Comparison of ENCODE assay signal across 34 cellular contexts in genomic region chr19:2363419-2363818, GRCh38. TPM values are rescaled to one million over a fixed set of nuclear protein-coding genes. Genes with fewer than 3 reads are reported as not detected.
"Had no signal": no experiment of that assay in that cellular context is flagged by ENCODE, and none has a peak within 500 bp of the region (broad histone marks: within the 10 kb centered on the region; RNA-seq: fewer than 3 reads in every experiment).

No MANE protein-coding gene starts in this region.

- H3K9me3 ChIP-seq: Peyer's patch had no signal

- H3K27ac ChIP-seq: brain microvascular endothelial cell, Peyer's patch, SJSA1, VCaP had no signal

- DNase-seq: activated B cell treated with CpG ODN at 0.5 μM for 24 hours; activated CD4-positive, alpha-beta memory T cell treated with anti-CD3 and anti-CD28 coated beads for 36 hours; activated CD4-positive, alpha-beta T cell treated with anti-CD3 and anti-CD28 coated beads for 4 hours; activated CD4-positive, alpha-beta T cell treated with anti-CD3 and anti-CD28 coated beads, Interleukin-2, amount 50 U/mL, for 1 hour; activated CD4-positive, CD25-positive, alpha-beta regulatory T cell treated with anti-CD3 and anti-CD28 coated beads, Interleukin-2, amount 50 U/mL, for 72 hours; activated CD8-positive, alpha-beta memory T cell treated with anti-CD3 and anti-CD28 coated beads, Interleukin-2, amount 50 U/mL, for 4 hours; activated effector memory CD4-positive, alpha-beta T cell treated with Interleukin-2 at 50 U/mL for 16 hours; activated naive CD4-positive, alpha-beta T cell treated with anti-CD3 and anti-CD28 coated beads, Interleukin-2, amount 10 ng/mL, durations not matched to agents 7 days and 5 days; activated naive CD8-positive, alpha-beta T cell treated with anti-CD3 and anti-CD28 coated beads, Interleukin-2, amount 50 U/mL, for 24 hours; activated T-cell treated with anti-CD3 and anti-CD28 coated beads for 4 hours; activated T-cell treated with anti-CD3 and anti-CD28 coated beads, Interleukin-2, amount 50 U/mL, for 48 hours; amniotic stem cell; aorta; brain microvascular endothelial cell; Karpas-422; KBM-7; NCI-H1105; NCI-H1417 treated with DMSO at 0.1 percent for 48 hours; NCI-H1930; NCI-H2081 treated with DMSO at 0.1 percent for 48 hours; NCI-H345; NCI-H526; NCI-H748 treated with DMSO at 0.1 percent for 48 hours; NK-92 treated with Interleukin-12 subunit alpha and Interleukin-12 subunit beta, amount 100 ng/mL, for 24 hours; PC-3; Peyer's patch; RPMI8226; SHP77 treated with DMSO at 0.1 percent for 48 hours; SW 1271; T-helper 1 cell; T-helper 9 cell had no signal

- ATAC-seq: activated naive CD8-positive, alpha-beta T cell treated with anti-CD3 and anti-CD28 coated beads, Interleukin-2, amount 50 U/mL, for 24 hours; PC-3 had no signal

- H3K4me3 ChIP-seq: Peyer's patch, SJSA1 had no signal

- H3K36me3 ChIP-seq: brain microvascular endothelial cell, Peyer's patch, SJSA1 had no signal

- H3K4me1 ChIP-seq: Peyer's patch, SJSA1 had no signal

RNA-seq across cellular contexts. Expression of gene TMPRSS9, which starts 3.4 kb away (rescaled TPM):
- total RNA-seq: activated B cell treated with CpG ODN at 0.5 μM for 24 hours; activated CD4-positive, alpha-beta memory T cell treated with anti-CD3 and anti-CD28 coated beads for 36 hours; MCF 10A; PC-3; SJSA1 had no signal
- polyA plus RNA-seq: aorta had no signal

RNA-seq across cellular contexts. Expression of gene LINGO3, which starts 55.5 kb away (rescaled TPM):
- total RNA-seq: aorta, MCF 10A, PC-3, SJSA1 had no signal
